In the genomic region with DNA sequence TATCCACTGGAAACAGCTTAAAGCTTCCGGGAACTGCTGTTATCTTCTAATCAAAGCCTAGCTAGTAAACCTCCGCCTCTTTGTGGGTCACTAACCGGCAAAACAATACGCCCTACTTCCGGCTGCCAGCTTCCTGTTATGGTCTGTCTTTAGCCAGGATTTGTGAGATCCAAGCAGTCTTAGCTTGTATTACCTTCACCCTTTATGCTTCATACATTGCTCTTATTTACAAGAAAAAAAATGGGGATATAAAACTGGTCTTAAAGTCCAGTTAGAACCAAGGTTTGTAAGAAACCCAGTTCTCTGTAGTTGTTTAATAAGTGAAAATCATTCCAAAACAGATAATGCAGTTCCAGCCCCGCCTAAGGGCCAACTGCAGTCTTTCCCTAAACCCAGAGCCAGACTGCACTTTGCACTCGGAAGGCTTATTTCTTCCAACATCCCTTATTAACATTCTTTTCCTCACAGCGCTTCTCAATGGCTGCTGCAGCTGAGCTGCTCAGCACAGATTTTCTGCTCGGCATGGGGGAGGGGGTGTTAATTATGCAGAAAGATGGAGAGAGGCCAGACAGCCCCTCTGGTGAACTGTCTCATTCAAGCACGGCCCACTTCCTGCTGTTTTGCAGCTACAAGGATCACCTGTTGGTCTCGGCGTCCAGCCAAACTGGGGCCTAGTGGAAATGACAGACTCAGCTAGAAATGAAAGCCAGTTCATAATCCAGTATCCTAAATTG, we compare ENCODE assay signal across 1 cellular context.
TF ChIP-seq lines count a peak whose summit lies in the region.

No MANE protein-coding gene starts in this region.

TF ChIP-seq in HepG2, 621 proteins besides CTCF, POLR2A, EP300 and RAD21 (continued from another document and continues in another):
- TF ChIP-seq TFAP4 (IDR thresholded peaks at IDR 0.05; ENCODE audit: borderline replicate concordance, low read depth) (peak; percentile 93; the same call in 1 of the 2 replicates), CEBPG (CRISPR knock-in tag; IDR thresholded peaks at IDR 0.05) (no peak), GABPB1 (CRISPR knock-in tag; IDR thresholded peaks at IDR 0.05) (peak; percentile 62), NFIC (IDR thresholded peaks at IDR 0.05; ENCODE audit: low read length) (no peak; the same call in 1 of the 2 replicates), ERF (CRISPR knock-in tag; IDR thresholded peaks at IDR 0.05) (0 out of 2 replicates have a peak, but pooled peaks have one; percentile 31), ZNF720 (CRISPR knock-in tag; IDR thresholded peaks at IDR 0.05) (no peak), ETV5 (CRISPR knock-in tag; IDR thresholded peaks at IDR 0.05; ENCODE audit: borderline replicate concordance) (peak; percentile 55; the same call in 1 of the 2 replicates), ZNF281 (CRISPR knock-in tag; IDR thresholded peaks at IDR 0.05; ENCODE audit: borderline replicate concordance) (peak; percentile 78; the same call in 1 of the 2 replicates), TBX2 (CRISPR knock-in tag; IDR thresholded peaks at IDR 0.05; ENCODE audit: borderline replicate concordance) (0 out of 2 replicates have a peak, but pooled peaks have one; percentile 19), MTF2 (CRISPR knock-in tag; IDR thresholded peaks at IDR 0.05; ENCODE audit: borderline replicate concordance) (no peak), ZNF749 (CRISPR knock-in tag; IDR thresholded peaks at IDR 0.05; ENCODE audit: borderline replicate concordance) (no peak), HNF1B (CRISPR knock-in tag; IDR thresholded peaks at IDR 0.05) (no peak), ZBTB7A (CRISPR knock-in tag; IDR thresholded peaks at IDR 0.05) (no peak), ETV6 (CRISPR knock-in tag; conservative IDR thresholded peaks at IDR 0.05) (0 out of 2 replicates have a peak, but pooled peaks have one; percentile 57), ZNF703 (CRISPR knock-in tag; IDR thresholded peaks at IDR 0.05; ENCODE audit: borderline replicate concordance) (no peak), DMAP1 (CRISPR knock-in tag; IDR thresholded peaks at IDR 0.05) (0 out of 2 replicates have a peak, but pooled peaks have one; percentile 32), BRCA1 (CRISPR knock-in tag; IDR thresholded peaks at IDR 0.05) (no peak), ZNF512 (CRISPR knock-in tag; IDR thresholded peaks at IDR 0.05) (no peak), ZFY (CRISPR knock-in tag; IDR thresholded peaks at IDR 0.05) (peak; percentile 68), RNF2 (conservative IDR thresholded peaks at IDR 0.05; ENCODE audit: low read depth) (no peak), ZNF891 (CRISPR knock-in tag; IDR thresholded peaks at IDR 0.05) (no peak), BCL3 (CRISPR knock-in tag; IDR thresholded peaks at IDR 0.05) (no peak), TP53 (CRISPR knock-in tag; conservative IDR thresholded peaks at IDR 0.05) (no peak), ZNF292 (CRISPR knock-in tag; IDR thresholded peaks at IDR 0.05; ENCODE audit: borderline replicate concordance, low read depth) (no peak), REST (IDR thresholded peaks at IDR 0.05; ENCODE audit: borderline replicate concordance in 1 of 2, low read depth in 1 of 2, low read length in 2 of 2) (no peak), ZSCAN20 (CRISPR knock-in tag; IDR thresholded peaks at IDR 0.05; ENCODE audit: borderline replicate concordance) (no peak), KDM2A (CRISPR knock-in tag; IDR thresholded peaks at IDR 0.05; ENCODE audit: borderline replicate concordance, low read depth) (peak; percentile 36; the same call in 1 of the 2 replicates), USF2 (IDR thresholded peaks at IDR 0.05; ENCODE audit: low read depth, low read length) (no peak), USF2 (CRISPR knock-in tag; IDR thresholded peaks at IDR 0.05; ENCODE audit: borderline replicate concordance) (no peak), CBX1 (IDR thresholded peaks at IDR 0.05; ENCODE audit: low read depth) (no peak), MXI1 (IDR thresholded peaks at IDR 0.05; ENCODE audit: borderline replicate concordance, low read depth, low read length) (no peak), GLMP (CRISPR knock-in tag; IDR thresholded peaks at IDR 0.05; ENCODE audit: borderline replicate concordance) (no peak), ZBTB1 (CRISPR knock-in tag; IDR thresholded peaks at IDR 0.05; ENCODE audit: borderline replicate concordance) (no peak), ZNF543 (CRISPR knock-in tag; IDR thresholded peaks at IDR 0.05) (no peak), TEAD3 (CRISPR knock-in tag; optimal IDR thresholded peaks at IDR 0.05; ENCODE audit: borderline replicate concordance) (peak; percentile 24), ZNF367 (CRISPR knock-in tag; IDR thresholded peaks at IDR 0.05; ENCODE audit: borderline replicate concordance) (no peak)
- TF ChIP-seq, protein P1, sequence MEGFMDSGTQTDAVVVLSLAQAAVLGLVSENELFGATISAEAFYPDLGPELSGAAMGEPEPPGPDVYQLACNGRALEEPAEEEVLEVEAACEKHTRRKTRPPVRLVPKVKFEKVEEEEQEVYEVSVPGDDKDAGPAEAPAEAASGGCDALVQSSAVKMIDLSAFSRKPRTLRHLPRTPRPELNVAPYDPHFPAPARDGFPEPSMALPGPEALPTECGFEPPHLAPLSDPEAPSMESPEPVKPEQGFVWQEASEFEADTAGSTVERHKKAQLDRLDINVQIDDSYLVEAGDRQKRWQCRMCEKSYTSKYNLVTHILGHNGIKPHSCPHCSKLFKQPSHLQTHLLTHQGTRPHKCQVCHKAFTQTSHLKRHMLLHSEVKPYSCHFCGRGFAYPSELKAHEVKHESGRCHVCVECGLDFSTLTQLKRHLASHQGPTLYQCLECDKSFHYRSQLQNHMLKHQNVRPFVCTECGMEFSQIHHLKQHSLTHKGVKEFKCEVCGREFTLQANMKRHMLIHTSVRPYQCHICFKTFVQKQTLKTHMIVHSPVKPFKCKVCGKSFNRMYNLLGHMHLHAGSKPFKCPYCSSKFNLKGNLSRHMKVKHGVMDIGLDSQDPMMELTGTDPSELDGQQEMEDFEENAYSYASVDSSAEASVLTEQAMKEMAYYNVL (CRISPR knock-in tag; IDR thresholded peaks at IDR 0.05; ENCODE audit: borderline replicate concordance): peak; percentile 24; the same call in 1 of the 2 replicates
